16 cellular contexts compared by ENCODE assay signal in the genomic region with DNA sequence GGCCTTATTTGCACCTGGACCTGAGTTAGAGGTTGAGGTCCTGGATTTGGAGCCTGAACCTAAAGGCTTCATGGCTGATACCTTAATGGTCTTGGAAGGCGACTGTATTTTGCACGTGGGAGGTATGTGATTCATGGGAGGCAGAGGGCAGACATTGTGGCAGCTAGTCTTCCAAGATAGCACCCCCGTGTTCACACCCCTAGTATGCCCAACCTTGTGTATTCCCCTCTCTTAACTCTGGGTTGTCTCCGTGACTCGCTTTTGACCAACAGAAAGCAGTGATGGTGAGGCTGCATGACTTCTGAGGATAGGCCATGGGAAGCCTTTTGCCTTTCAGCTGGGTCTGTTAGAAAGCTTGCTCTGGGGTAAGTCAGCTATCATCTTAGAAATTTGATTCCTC. TPM values are rescaled to one million over a fixed set of nuclear protein-coding genes. Genes with fewer than 3 reads are reported as not detected.
DNase-seq lines count a peak whose midpoint lies in the region; ATAC-seq and TF ChIP-seq lines count a peak whose summit lies in the region.
"Had no signal": no experiment of that assay in that cellular context is flagged by ENCODE, and none has a peak within 500 bp of the region (broad histone marks: within the 10 kb centered on the region; RNA-seq: fewer than 3 reads in every experiment).

No MANE protein-coding gene starts in this region.

- H3F3A ChIP-seq in PC-3 (ENCODE audit: low read length, unreplicated experiment) = peaks cover 3% of the 10 kb centered on the region

- H2AFZ ChIP-seq in PC-3 (ENCODE audit: low read length) = no peak overlapping the region
- H2AFZ ChIP-seq: GM23338 had no signal

- TF ChIP-seq CTCF in upper lobe of right lung (IDR thresholded peaks at IDR 0.05) = no peak
- TF ChIP-seq CTCF in PC-3 (conservative IDR thresholded peaks at IDR 0.05; ENCODE audit: low read depth, low read length) = no peak

- intact Hi-C loops in upper lobe of right lung (cut with DNase I) = no loop called here
- intact Hi-C loops in PC-3 (cut with micrococcal nuclease) = no loop called here

- POLR2A ChIA-PET in PC-3 (lab: Charles Lee; ENCODE audit: unreplicated experiment) = no interaction called here

- no peaks in the 10 kb centered on the region for H3K27me3 ChIP-seq in upper lobe of right lung
- no peaks in the 10 kb centered on the region for H3K27me3 ChIP-seq in PC-3 (ENCODE audit: low read length)
- H3K27me3 ChIP-seq: BLaER1 had no signal

- H3K36me3 ChIP-seq in upper lobe of right lung = no peaks in the 10 kb centered on the region
- no peaks in the 10 kb centered on the region for H3K36me3 ChIP-seq in PC-3 (ENCODE audit: low read depth, low read length)
- H3K36me3 ChIP-seq: BLaER1 had no signal

- H3K4me3 ChIP-seq in upper lobe of right lung = no peak overlapping the region
- H3K4me3 ChIP-seq in PC-3 (ENCODE audit: low read length) = no peak overlapping the region
- H3K4me3 ChIP-seq: BLaER1, GM23338 had no signal

- no peak overlapping the region for H3K9ac ChIP-seq in PC-3 (ENCODE audit: low read length)
- H3K9ac ChIP-seq: BLaER1 had no signal

- H3K27ac ChIP-seq in upper lobe of right lung (no peak overlapping the region), PC-3 (ENCODE audit: low read length) (no peak overlapping the region)
- H3K27ac ChIP-seq: 22Rv1, BLaER1 had no signal

- ATAC-seq in upper lobe of right lung (no peak), GM21515 (IDR thresholded peaks at IDR 0.05; ENCODE audit: unreplicated experiment) (no peak), PC-3 (no peak), GM19395 (IDR thresholded peaks at IDR 0.05; ENCODE audit: unreplicated experiment) (no peak)
- ATAC-seq: GM23338 had no signal

- no TSS peak for BruUV-seq in PC-3 (replicated peaks; lab: Mats Ljungman, UMichigan)

- peak; percentile 18 for DNase-seq in activated CD8-positive, alpha-beta memory T cell treated with anti-CD3 and anti-CD28 coated beads, Interleukin-2, amount 50 U/mL, for 48 hours
- no peak for DNase-seq in activated CD8-positive, alpha-beta memory T cell treated with anti-CD3 and anti-CD28 coated beads, Interleukin-2, amount 50 U/mL, for 4 hours
- peak; percentile 6 for DNase-seq in mesenteric fat pad (ENCODE audit: low spot score)
- peak; percentile 3 for DNase-seq in upper lobe of right lung
- no peak for DNase-seq in PC-3
- DNase-seq: AML-193; CD8-positive, alpha-beta memory T cell; DND-41; GDM1; H7; IMR-90 had no signal

- H3K9me2 ChIP-seq in PC-3 (replicated peaks; ENCODE audit: low read length) = no peaks in the 10 kb centered on the region

- H3K4me1 ChIP-seq in upper lobe of right lung = peaks cover 7% of the 10 kb centered on the region
- H3K4me1 ChIP-seq in PC-3 (ENCODE audit: insufficient read depth, low read length) = peaks cover 11% of the 10 kb centered on the region

- no peak overlapping the region for H3K4me2 ChIP-seq in PC-3 (ENCODE audit: low read length)
- H3K4me2 ChIP-seq: BLaER1, GM23338 had no signal

- H3K79me2 ChIP-seq in PC-3 (ENCODE audit: low read length) = no peaks in the 10 kb centered on the region

- CTCF ChIA-PET in PC-3 (lab: Charles Lee) = no interaction called here

- H3K9me3 ChIP-seq in upper lobe of right lung (no peaks in the 10 kb centered on the region), PC-3 (ENCODE audit: low read length) (no peaks in the 10 kb centered on the region)

- no peaks in the 10 kb centered on the region for H4K20me1 ChIP-seq in PC-3 (ENCODE audit: low read length)
- H4K20me1 ChIP-seq: BLaER1 had no signal

RNA-seq across cellular contexts. Expression of gene HAAO, which starts 45.8 kb away (rescaled TPM):
- total RNA-seq in mesenteric fat pad = 2.8 TPM
- 6.4 TPM for total RNA-seq in upper lobe of right lung
- total RNA-seq in PC-3 (2014; rRNA removed) = not detected in 2 replicates

Comparison
In these comparisons a context has a peak if more than half of its experiments do, and no peak if none do; other contexts are left out.
1. DNase-seq: peak in activated CD8-positive, alpha-beta memory T cell treated with anti-CD3 and anti-CD28 coated beads, Interleukin-2, amount 50 U/mL, for 48 hours (single experiment), mesenteric fat pad (single experiment) and upper lobe of right lung (single experiment); none in activated CD8-positive, alpha-beta memory T cell treated with anti-CD3 and anti-CD28 coated beads, Interleukin-2, amount 50 U/mL, for 4 hours (single experiment) and PC-3 (single experiment).